1 cellular context compared by ENCODE assay signal in the genomic region with DNA sequence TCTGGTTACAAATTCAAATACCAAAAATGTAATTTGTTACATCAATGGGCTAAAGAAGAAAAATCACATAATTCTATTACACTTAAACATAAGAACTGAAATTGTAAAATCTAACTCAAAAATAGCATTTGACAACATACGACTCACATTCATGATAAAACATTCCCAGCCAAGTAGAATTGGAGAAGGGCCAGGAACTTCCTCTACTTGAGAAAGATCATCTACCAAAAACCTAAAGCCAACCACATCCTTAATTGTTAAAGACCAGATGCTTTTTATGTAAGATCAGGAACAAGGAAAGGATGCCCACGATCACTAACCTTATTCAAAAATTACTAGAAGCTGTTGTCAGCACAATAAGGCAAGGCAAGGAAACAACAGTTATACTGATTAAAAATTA.
TF ChIP-seq lines count a peak whose summit lies in the region.

No MANE protein-coding gene starts in this region.

TF ChIP-seq in SK-N-SH treated with all-trans-retinoic acid at 6 μM for 48 hours, 23 proteins besides CTCF, POLR2A, EP300 and RAD21 (continued from another document):
- TF ChIP-seq, protein P1, sequence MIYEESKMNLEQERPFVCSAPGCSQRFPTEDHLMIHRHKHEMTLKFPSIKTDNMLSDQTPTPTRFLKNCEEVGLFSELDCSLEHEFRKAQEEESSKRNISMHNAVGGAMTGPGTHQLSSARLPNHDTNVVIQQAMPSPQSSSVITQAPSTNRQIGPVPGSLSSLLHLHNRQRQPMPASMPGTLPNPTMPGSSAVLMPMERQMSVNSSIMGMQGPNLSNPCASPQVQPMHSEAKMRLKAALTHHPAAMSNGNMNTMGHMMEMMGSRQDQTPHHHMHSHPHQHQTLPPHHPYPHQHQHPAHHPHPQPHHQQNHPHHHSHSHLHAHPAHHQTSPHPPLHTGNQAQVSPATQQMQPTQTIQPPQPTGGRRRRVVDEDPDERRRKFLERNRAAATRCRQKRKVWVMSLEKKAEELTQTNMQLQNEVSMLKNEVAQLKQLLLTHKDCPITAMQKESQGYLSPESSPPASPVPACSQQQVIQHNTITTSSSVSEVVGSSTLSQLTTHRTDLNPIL (CRISPR knock-in tag; IDR thresholded peaks at IDR 0.05; ENCODE audit: low read depth) = no peak
- TF ChIP-seq BACH2 (CRISPR knock-in tag; IDR thresholded peaks at IDR 0.05; ENCODE audit: borderline replicate concordance) (no peak), RARB (CRISPR knock-in tag; IDR thresholded peaks at IDR 0.05) (no peak), ZFP30 (CRISPR knock-in tag; IDR thresholded peaks at IDR 0.05) (no peak), GLIS3 (CRISPR knock-in tag; IDR thresholded peaks at IDR 0.05) (no peak)
TF ChIP-seq in SK-N-SH treated with all-trans-retinoic acid at 6 μM for 48 hours: peak in this region for 0.
